Comparison of ENCODE assay signal across 8 cellular contexts in the genomic region with DNA sequence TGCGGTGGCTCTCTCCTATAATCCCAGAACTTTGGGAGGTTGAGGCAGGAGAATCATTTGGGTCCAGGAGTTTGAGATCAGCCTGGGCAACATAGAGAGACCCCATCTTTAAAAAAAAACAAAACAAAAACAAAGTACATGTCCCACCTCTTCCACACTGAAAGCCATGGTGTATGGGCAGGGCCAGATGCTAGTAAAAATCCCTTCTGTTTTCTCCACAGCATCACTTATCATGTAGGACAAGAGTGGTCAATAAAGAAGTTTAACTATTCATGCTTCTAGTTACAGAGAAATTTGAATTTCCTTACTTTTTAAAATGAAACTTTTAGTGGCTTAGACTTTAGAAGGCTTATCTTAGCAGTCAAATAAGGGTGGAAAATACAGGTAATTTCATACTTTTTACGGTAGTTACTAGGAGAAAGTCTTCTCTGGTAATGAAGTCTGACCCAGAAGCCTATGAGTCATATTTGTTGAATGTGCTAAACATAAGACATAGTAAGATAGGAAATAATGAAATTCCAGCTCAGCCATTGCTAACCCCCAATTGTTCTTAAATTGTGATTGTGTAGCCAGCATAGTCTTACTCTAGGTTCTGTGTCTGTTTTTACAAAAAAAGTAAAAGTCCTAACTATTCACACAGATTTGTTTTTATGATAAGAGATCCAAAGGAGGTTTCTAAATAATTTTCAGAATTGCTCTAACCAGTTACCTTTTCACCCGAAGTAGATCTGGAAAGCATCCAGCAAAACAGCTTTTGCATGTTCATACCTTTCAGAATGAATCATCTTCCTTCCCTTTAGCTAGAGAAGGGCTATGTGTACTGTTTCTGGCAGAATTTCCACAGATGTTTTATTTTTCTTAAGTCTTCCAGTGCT. TPM values are rescaled to one million over a fixed set of nuclear protein-coding genes. Genes with fewer than 3 reads are reported as not detected.
DNase-seq lines count a peak whose midpoint lies in the region; ATAC-seq and TF ChIP-seq lines count a peak whose summit lies in the region.

No MANE protein-coding gene starts in this region.

- peaks cover 41% of the 10 kb centered on the region for H3K36me3 Mint-ChIP-seq in activated CD4-positive, alpha-beta T cell treated with anti-CD3 and anti-CD28 coated beads, Interleukin-2, amount 10 ng/mL, durations not matched to agents 7 days and 5 days (ENCODE audit: low read depth)
- peaks cover 34% of the 10 kb centered on the region for H3K36me3 Mint-ChIP-seq in activated T-helper 2 cell treated with anti-CD3 and anti-CD28 coated beads, Interferon-gamma antibody, Interleukin-2, Interleukin-4, amounts not matched to agents 10 μg/mL and 5 μg/mL and 100 μg/mL, durations not matched to agents 14 hours and 24 hours and 36 hours (ENCODE audit: low read depth)

- H3K4me1 ChIP-seq in left lung: peaks cover 0 to 15% of the 10 kb centered on the region in 2 donors
- H3K4me1 ChIP-seq in upper lobe of left lung: peaks cover 3 to 9% (median 7%) of the 10 kb centered on the region in 4 donors

- H3K36me3 ChIP-seq in left lung (peaks cover 0 to 45% of the 10 kb centered on the region in 2 donors), upper lobe of left lung (peaks cover 0 to 42% (median 15%) of the 10 kb centered on the region in 4 donors)

- peaks cover 55% of the 10 kb centered on the region for H3K4me1 Mint-ChIP-seq in activated CD4-positive, alpha-beta T cell treated with anti-CD3 and anti-CD28 coated beads, Interleukin-2, amount 10 ng/mL, durations not matched to agents 7 days and 5 days
- peaks cover 45% of the 10 kb centered on the region for H3K4me1 Mint-ChIP-seq in activated T-helper 2 cell treated with anti-CD3 and anti-CD28 coated beads, Interferon-gamma antibody, Interleukin-2, Interleukin-4, amounts not matched to agents 10 μg/mL and 5 μg/mL and 100 μg/mL, durations not matched to agents 14 hours and 24 hours and 36 hours (ENCODE audit: low read depth)

- no peak overlapping the region for H3K4me3 ChIP-seq in left lung
- H3K4me3 ChIP-seq in upper lobe of left lung: no peak overlapping the region

- POLR2A ChIA-PET in activated CD4-positive, alpha-beta T cell treated with anti-CD3 and anti-CD28 coated beads, Interleukin-2, amount 10 ng/mL, durations not matched to agents 7 days and 5 days (lab: Charles Lee): interaction anchor here (0.5 to 1.0 kb wide), 2 partner anchors 16 to 431 kb away, joined by 5 read pairs; no protein-coding TSS in a partner anchor

- peak overlapping the region; percentile 58 for H3K4me3 Mint-ChIP-seq in activated CD4-positive, alpha-beta T cell treated with anti-CD3 and anti-CD28 coated beads, Interleukin-2, amount 10 ng/mL, durations not matched to agents 7 days and 5 days
- H3K4me3 Mint-ChIP-seq in activated T-helper 2 cell treated with anti-CD3 and anti-CD28 coated beads, Interferon-gamma antibody, Interleukin-2, Interleukin-4, amounts not matched to agents 10 μg/mL and 5 μg/mL and 100 μg/mL, durations not matched to agents 14 hours and 24 hours and 36 hours (ENCODE audit: low read depth): peak overlapping the region; percentile 77

- TF ChIP-seq POLR2A in upper lobe of left lung (IDR thresholded peaks at IDR 0.05): no peak

- H3K27ac ChIP-seq in left lung (peak overlapping the region; percentile 30 to 51), upper lobe of left lung (peak overlapping the region in 2 of 4 donors; percentile 34 to 40)

- no peak for TF ChIP-seq EP300 in upper lobe of left lung (IDR thresholded peaks at IDR 0.05)

- DNase-seq in activated CD4-positive, alpha-beta T cell treated with anti-CD3 and anti-CD28 coated beads, Interleukin-2, amount 10 ng/mL, durations not matched to agents 7 days and 5 days: peak; percentile 13
- no peak for DNase-seq in activated CD4-positive, alpha-beta T cell treated with anti-CD3 and anti-CD28 coated beads, Interleukin-2, amount 50 U/mL, for 4 hours
- no peak for DNase-seq in activated T-helper 2 cell treated with anti-CD3 and anti-CD28 coated beads, Interferon-gamma antibody, Interleukin-2, Interleukin-4, amounts not matched to agents 10 μg/mL and 5 μg/mL and 100 μg/mL, durations not matched to agents 14 hours and 24 hours and 36 hours (ENCODE audit: low spot score)
- DNase-seq in left lung (no peak), NCI-H1092 treated with DMSO at 0.1 percent for 48 hours (lab: John Stamatoyannopoulos, UW) (no peak), upper lobe of left lung (no peak)

- H3K9me3 Mint-ChIP-seq in activated CD4-positive, alpha-beta T cell treated with anti-CD3 and anti-CD28 coated beads, Interleukin-2, amount 10 ng/mL, durations not matched to agents 7 days and 5 days: no peaks in the 10 kb centered on the region
- no peaks in the 10 kb centered on the region for H3K9me3 Mint-ChIP-seq in activated T-helper 2 cell treated with anti-CD3 and anti-CD28 coated beads, Interferon-gamma antibody, Interleukin-2, Interleukin-4, amounts not matched to agents 10 μg/mL and 5 μg/mL and 100 μg/mL, durations not matched to agents 14 hours and 24 hours and 36 hours

- CTCF ChIA-PET in activated CD4-positive, alpha-beta T cell treated with anti-CD3 and anti-CD28 coated beads, Interleukin-2, amount 10 ng/mL, durations not matched to agents 7 days and 5 days (lab: Charles Lee): interaction anchor here (0.8 to 1.4 kb wide), 6 partner anchors 11 to 235 kb away, joined by 3 to 4 read pairs (median 3); no protein-coding TSS in a partner anchor

- TF ChIP-seq CTCF in left lung (IDR thresholded peaks at IDR 0.05): no peak
- no peak for TF ChIP-seq CTCF in upper lobe of left lung (IDR thresholded peaks at IDR 0.05)

- ATAC-seq in HG03064 (IDR thresholded peaks at IDR 0.05; ENCODE audit: low read depth, unreplicated experiment): peak; percentile 51
- peak; percentile 82 for ATAC-seq in left lung
- no peak for ATAC-seq in upper lobe of left lung (ENCODE audit: low FRiP score in 2 of 2)
- no peak for ATAC-seq in GM19035 (IDR thresholded peaks at IDR 0.05; ENCODE audit: unreplicated experiment)

- WGBS in upper lobe of left lung, 2 donors: 56 to 62% methylated on average over 3 of the region's 3 CpGs

- H3K9me3 ChIP-seq in left lung (no peaks in the 10 kb centered on the region), upper lobe of left lung (no peaks in the 10 kb centered on the region)

- H3K27ac Mint-ChIP-seq in activated CD4-positive, alpha-beta T cell treated with anti-CD3 and anti-CD28 coated beads, Interleukin-2, amount 10 ng/mL, durations not matched to agents 7 days and 5 days: peak overlapping the region; percentile 84
- peak overlapping the region; percentile 97 for H3K27ac Mint-ChIP-seq in activated T-helper 2 cell treated with anti-CD3 and anti-CD28 coated beads, Interferon-gamma antibody, Interleukin-2, Interleukin-4, amounts not matched to agents 10 μg/mL and 5 μg/mL and 100 μg/mL, durations not matched to agents 14 hours and 24 hours and 36 hours

- intact Hi-C loops in activated T-helper 2 cell treated with anti-CD3 and anti-CD28 coated beads, Interferon-gamma antibody, Interleukin-2, Interleukin-4, amounts not matched to agents 10 μg/mL and 5 μg/mL and 100 μg/mL, durations not matched to agents 14 hours and 24 hours and 36 hours (cut with micrococcal nuclease): loop anchor here (1.0 to 5.0 kb wide), 5 partner anchors 14 to 197 kb away; a partner anchor contains a TSS
- intact Hi-C loops in left lung (cut with DNase I): no loop called here

- H3K27me3 ChIP-seq in left lung: no peaks in the 10 kb centered on the region
- H3K27me3 ChIP-seq in upper lobe of left lung: no peaks in the 10 kb centered on the region

- H3K27me3 Mint-ChIP-seq in activated CD4-positive, alpha-beta T cell treated with anti-CD3 and anti-CD28 coated beads, Interleukin-2, amount 10 ng/mL, durations not matched to agents 7 days and 5 days: no peaks in the 10 kb centered on the region
- H3K27me3 Mint-ChIP-seq in activated T-helper 2 cell treated with anti-CD3 and anti-CD28 coated beads, Interferon-gamma antibody, Interleukin-2, Interleukin-4, amounts not matched to agents 10 μg/mL and 5 μg/mL and 100 μg/mL, durations not matched to agents 14 hours and 24 hours and 36 hours (ENCODE audit: low read depth): no peaks in the 10 kb centered on the region

RNA-seq across cellular contexts. Expression of a gene that starts 16.4 kb away (rescaled TPM):
- total RNA-seq in activated CD4-positive, alpha-beta T cell treated with anti-CD3 and anti-CD28 coated beads, Interleukin-2, amount 10 ng/mL, durations not matched to agents 7 days and 5 days: 10 to 100 TPM; 38.9 to 42.1 TPM
- 50.9 and 60.2 TPM in 2 replicates for total RNA-seq in activated T-helper 2 cell treated with anti-CD3 and anti-CD28 coated beads, Interferon-gamma antibody, Interleukin-2, Interleukin-4, amounts not matched to agents 10 μg/mL and 5 μg/mL and 100 μg/mL, durations not matched to agents 14 hours and 24 hours and 36 hours
- total RNA-seq in left lung (10 to 100 TPM; 31.9 to 37.0 TPM), upper lobe of left lung (10 to 100 TPM; 30.4 to 65.0 (median 44.5) TPM)

RNA-seq across cellular contexts. Expression of a gene that starts 56.3 kb away (rescaled TPM):
- 10 to 100 TPM; 22.1 to 29.8 TPM for total RNA-seq in activated CD4-positive, alpha-beta T cell treated with anti-CD3 and anti-CD28 coated beads, Interleukin-2, amount 10 ng/mL, durations not matched to agents 7 days and 5 days
- 17.9 and 20.7 TPM in 2 replicates for total RNA-seq in activated T-helper 2 cell treated with anti-CD3 and anti-CD28 coated beads, Interferon-gamma antibody, Interleukin-2, Interleukin-4, amounts not matched to agents 10 μg/mL and 5 μg/mL and 100 μg/mL, durations not matched to agents 14 hours and 24 hours and 36 hours
- total RNA-seq in left lung (10 to 100 TPM; 23.0 to 24.6 TPM), upper lobe of left lung (10 to 100 TPM; 10.9 to 48.2 (median 20.4) TPM)

Comparison
In these comparisons a context has a peak if more than half of its experiments do, and no peak if none do; other contexts are left out.
1. ATAC-seq: peak in HG03064 (single experiment) and left lung (single experiment); none in upper lobe of left lung (0 of 2) and GM19035 (single experiment).